In the genomic region with DNA sequence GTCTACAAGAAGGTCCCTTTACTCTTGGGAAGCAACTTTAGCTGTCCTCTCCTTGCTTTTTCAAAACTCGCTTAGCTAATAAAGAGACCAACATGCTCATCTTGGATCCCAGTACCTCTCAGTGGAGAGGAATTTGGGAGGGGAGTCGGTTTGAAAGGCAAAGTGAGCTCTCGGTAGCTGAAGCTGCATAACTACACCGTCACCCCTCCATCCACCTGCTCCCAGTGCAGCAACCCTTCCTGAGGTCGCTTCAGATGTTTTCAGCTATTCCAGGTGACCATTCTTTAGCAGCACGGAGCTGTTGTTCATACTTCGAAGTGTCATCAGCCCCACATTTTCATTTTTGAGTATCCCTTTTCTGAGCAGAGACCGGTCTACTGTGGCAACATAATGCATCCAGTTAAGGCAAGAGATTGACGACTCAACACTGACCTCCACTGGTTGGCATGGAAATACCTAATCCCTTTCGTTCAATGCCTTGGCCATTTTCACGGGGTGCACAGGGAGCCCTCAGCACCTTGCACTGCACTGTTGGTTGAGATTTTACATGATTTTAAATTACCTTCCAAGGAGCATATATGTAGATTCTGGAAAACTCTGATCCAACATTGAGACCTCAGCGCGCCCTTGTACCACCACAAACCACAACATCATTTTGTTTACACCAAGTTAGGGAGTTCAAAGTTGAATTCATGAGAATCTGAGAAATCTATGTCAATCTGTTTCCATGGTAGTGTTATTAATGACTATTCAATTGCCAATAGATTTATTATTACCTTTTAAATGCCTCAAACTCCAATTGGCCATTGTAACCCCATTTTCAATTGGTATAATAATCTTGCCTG, we compare ENCODE assay signal across 1 cellular context.
TF ChIP-seq lines count a peak whose summit lies in the region.

No MANE protein-coding gene starts in this region.

TF ChIP-seq in SK-N-SH treated with all-trans-retinoic acid at 6 μM for 48 hours, 23 proteins besides CTCF, POLR2A, EP300 and RAD21 (continued from another document):
- TF ChIP-seq, protein P1, sequence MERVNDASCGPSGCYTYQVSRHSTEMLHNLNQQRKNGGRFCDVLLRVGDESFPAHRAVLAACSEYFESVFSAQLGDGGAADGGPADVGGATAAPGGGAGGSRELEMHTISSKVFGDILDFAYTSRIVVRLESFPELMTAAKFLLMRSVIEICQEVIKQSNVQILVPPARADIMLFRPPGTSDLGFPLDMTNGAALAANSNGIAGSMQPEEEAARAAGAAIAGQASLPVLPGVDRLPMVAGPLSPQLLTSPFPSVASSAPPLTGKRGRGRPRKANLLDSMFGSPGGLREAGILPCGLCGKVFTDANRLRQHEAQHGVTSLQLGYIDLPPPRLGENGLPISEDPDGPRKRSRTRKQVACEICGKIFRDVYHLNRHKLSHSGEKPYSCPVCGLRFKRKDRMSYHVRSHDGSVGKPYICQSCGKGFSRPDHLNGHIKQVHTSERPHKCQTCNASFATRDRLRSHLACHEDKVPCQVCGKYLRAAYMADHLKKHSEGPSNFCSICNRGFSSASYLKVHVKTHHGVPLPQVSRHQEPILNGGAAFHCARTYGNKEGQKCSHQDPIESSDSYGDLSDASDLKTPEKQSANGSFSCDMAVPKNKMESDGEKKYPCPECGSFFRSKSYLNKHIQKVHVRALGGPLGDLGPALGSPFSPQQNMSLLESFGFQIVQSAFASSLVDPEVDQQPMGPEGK (CRISPR knock-in tag; IDR thresholded peaks at IDR 0.05; ENCODE audit: borderline replicate concordance), result no peak
- TF ChIP-seq ZFP30 (CRISPR knock-in tag; IDR thresholded peaks at IDR 0.05) (no peak), ZC3H10 (CRISPR knock-in tag; IDR thresholded peaks at IDR 0.05) (no peak)
